ENCODE assay signal across 8 cellular contexts in the genomic region with DNA sequence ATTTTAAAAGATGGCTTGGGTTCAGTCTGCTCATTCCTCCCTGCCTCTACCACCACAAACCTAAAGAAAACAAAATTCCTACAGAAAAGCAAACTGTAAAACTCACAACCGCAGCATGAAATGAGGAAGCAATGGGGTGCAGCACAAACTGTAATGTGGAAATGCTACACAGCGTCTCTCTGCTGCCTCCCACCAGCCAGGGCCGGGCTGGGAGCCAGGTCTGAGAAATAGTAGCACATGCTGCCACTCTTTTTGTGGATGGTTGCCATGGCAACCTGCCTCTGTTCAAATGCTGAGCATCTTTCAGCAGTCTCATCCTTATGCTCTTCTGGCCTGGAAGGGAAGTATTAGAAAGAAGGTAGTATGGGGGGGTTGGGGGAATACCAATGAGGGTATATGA. TPM values are rescaled to one million over a fixed set of nuclear protein-coding genes. Genes with fewer than 3 reads are reported as not detected.
DNase-seq lines count a peak whose midpoint lies in the region; ATAC-seq and TF ChIP-seq lines count a peak whose summit lies in the region.

No MANE protein-coding gene starts in this region.

- no TSS peak for BruUV-seq in IMR-90 (replicated peaks; lab: Mats Ljungman, UMichigan)

- no peak overlapping the region for H3K4me2 ChIP-seq in IMR-90 (ENCODE audit: low read depth, low read length)

- peaks cover 0 to 2% of the 10 kb centered on the region in 2 donors for H3K9me3 Mint-ChIP-seq in activated T-cell treated with anti-CD3 and anti-CD28 coated beads, Interleukin-2, amount 50 U/mL, for 72 hours
- no peaks in the 10 kb centered on the region for H3K9me3 Mint-ChIP-seq in activated CD8-positive, alpha-beta T cell treated with anti-CD3 and anti-CD28 coated beads, Interleukin-2, amount 10 ng/mL, durations not matched to agents 7 days and 5 days (ENCODE audit: insufficient read depth)

- no peak overlapping the region for H3K9ac ChIP-seq in IMR-90 (ENCODE audit: low read depth, low read length)

- dilution Hi-C loops in IMR-90 (cut with HindIII; ENCODE audit: low sequenced_read_pairs, unreplicated experiment): no loop called here

- H3K9me1 ChIP-seq in IMR-90 (ENCODE audit: insufficient read depth, low read length): no peaks in the 10 kb centered on the region

- H2AK9ac ChIP-seq in IMR-90 (replicated peaks; ENCODE audit: low read depth, low read length, poor library complexity): no peak overlapping the region

- no peak overlapping the region for H3K4ac ChIP-seq in IMR-90 (ENCODE audit: low read depth, low read length)

- TF ChIP-seq CTCF in IMR-90 (conservative IDR thresholded peaks at IDR 0.05; ENCODE audit: low read depth, low read length) (no peak), heart right ventricle (IDR thresholded peaks at IDR 0.05) (no peak)

- no peaks in the 10 kb centered on the region for H3K36me3 ChIP-seq in IMR-90 (ENCODE audit: control insufficient read depth, insufficient read depth, low read length)
- H3K36me3 ChIP-seq in heart right ventricle: no peaks in the 10 kb centered on the region

- H3K27ac ChIP-seq in IMR-90 (ENCODE audit: insufficient read depth, low read length) (no peak overlapping the region), heart right ventricle (peak overlapping the region in 2 of 10 donors; percentile 1 to 78)

- H3K18ac ChIP-seq in IMR-90 (ENCODE audit: low read depth, low read length): no peak overlapping the region

- in situ Hi-C loops in IMR-90 (cut with MboI; ENCODE audit: low sequenced_read_pairs): no loop called here

- no peak overlapping the region for H2BK20ac ChIP-seq in IMR-90 (ENCODE audit: low read depth, low read length)

- H3K4me3 ChIP-seq in IMR-90 (ENCODE audit: insufficient read depth, low read depth, low read length) (no peak overlapping the region), heart right ventricle (no peak overlapping the region)

- no peak overlapping the region for H3K14ac ChIP-seq in IMR-90 (replicated peaks; ENCODE audit: low read depth, low read length)

- no peak for DNase-seq in activated T-cell treated with anti-CD3 and anti-CD28 coated beads, Interleukin-2, amount 50 U/mL, for 72 hours
- DNase-seq in activated T-cell treated with anti-CD3 and anti-CD28 coated beads, Interleukin-2, amount 50 U/mL, for 1 hour: no peak
- DNase-seq in IMR-90 (peak; percentile 80), heart right ventricle (peak; percentile 47 to 66), putamen (ENCODE audit: low spot score) (peak; percentile 87), NCI-H1930 (lab: John Stamatoyannopoulos, UW) (no peak), GM19240 (ENCODE audit: insufficient read length, low spot score) (no peak)
- peak; percentile 28 for DNase-seq in activated CD8-positive, alpha-beta T cell treated with anti-CD3 and anti-CD28 coated beads, Interleukin-2, amount 10 ng/mL, durations not matched to agents 7 days and 5 days

- TF ChIP-seq POLR2A in IMR-90 (IDR thresholded peaks at IDR 0.05; ENCODE audit: low read depth, low read length): no peak

- H3K9me3 ChIP-seq in IMR-90 (ENCODE audit: control insufficient read depth, insufficient read depth, low read length): no peaks in the 10 kb centered on the region
- no peaks in the 10 kb centered on the region for H3K9me3 ChIP-seq in heart right ventricle

- no peak overlapping the region for H2BK120ac ChIP-seq in IMR-90 (ENCODE audit: low read depth, low read length)

- H2AFZ ChIP-seq in IMR-90 (replicated peaks; ENCODE audit: low read length, poor library complexity): peak overlapping the region; percentile 23

- no peaks in the 10 kb centered on the region for H3K36me3 Mint-ChIP-seq in activated T-cell treated with anti-CD3 and anti-CD28 coated beads, Interleukin-2, amount 50 U/mL, for 72 hours (ENCODE audit: insufficient read depth in 2 of 2)
- no peaks in the 10 kb centered on the region for H3K36me3 Mint-ChIP-seq in activated CD8-positive, alpha-beta T cell treated with anti-CD3 and anti-CD28 coated beads, Interleukin-2, amount 10 ng/mL, durations not matched to agents 7 days and 5 days (ENCODE audit: low read depth)

- H2BK5ac ChIP-seq in IMR-90 (ENCODE audit: low read depth, low read length, poor library complexity, severe bottlenecking): no peak overlapping the region

- WGBS in IMR-90 (ENCODE audit: extremely low coverage in 2 of 2, insufficient read length in 1 of 2), 2 experiments: no CpG with 5 or more reads among the region's 3 CpGs
- 10 to 24% methylated on average over 3 of the region's 3 CpGs for WGBS in heart right ventricle, 2 donors

- H3K4me3 Mint-ChIP-seq in activated T-cell treated with anti-CD3 and anti-CD28 coated beads, Interleukin-2, amount 50 U/mL, for 72 hours: peak overlapping the region; percentile 13 to 42
- no peak overlapping the region for H3K4me3 Mint-ChIP-seq in activated CD8-positive, alpha-beta T cell treated with anti-CD3 and anti-CD28 coated beads, Interleukin-2, amount 10 ng/mL, durations not matched to agents 7 days and 5 days

- CTCF ChIA-PET in IMR-90 (lab: Yijun Ruan, JAX): no interaction called here
- CTCF ChIA-PET in activated CD8-positive, alpha-beta T cell treated with anti-CD3 and anti-CD28 coated beads, Interleukin-2, amount 10 ng/mL, durations not matched to agents 7 days and 5 days (lab: Charles Lee): interaction anchor here (0.7 kb wide), 1 partner anchor 13 kb away, joined by 3 read pairs; no protein-coding TSS in a partner anchor

- H3K79me1 ChIP-seq in IMR-90 (ENCODE audit: low read depth in 1 of 2, low read length in 2 of 2): no peaks in the 10 kb centered on the region

- no peak overlapping the region for H3K56ac ChIP-seq in IMR-90 (ENCODE audit: extremely low read depth, insufficient read depth, low read length)

- no peaks in the 10 kb centered on the region for H3K27me3 Mint-ChIP-seq in activated T-cell treated with anti-CD3 and anti-CD28 coated beads, Interleukin-2, amount 50 U/mL, for 72 hours (ENCODE audit: low read depth)
- peaks cover 2% of the 10 kb centered on the region for H3K27me3 Mint-ChIP-seq in activated CD8-positive, alpha-beta T cell treated with anti-CD3 and anti-CD28 coated beads, Interleukin-2, amount 10 ng/mL, durations not matched to agents 7 days and 5 days (ENCODE audit: low read depth)

- no peak overlapping the region for H4K5ac ChIP-seq in IMR-90 (ENCODE audit: low read depth, low read length)

- H4K8ac ChIP-seq in IMR-90 (ENCODE audit: low read depth in 2 of 2, low read length in 2 of 2): no peak overlapping the region

- intact Hi-C loops in IMR-90 (cut with micrococcal nuclease): no loop called here
- intact Hi-C loops in heart right ventricle (cut with DNase I): no loop called here

- peak; percentile 30; the same call in 1 of the 2 replicates for TF ChIP-seq RAD21 in IMR-90 (IDR thresholded peaks at IDR 0.05; ENCODE audit: low read length)

- H2AK5ac ChIP-seq in IMR-90 (ENCODE audit: low read depth, low read length): no peak overlapping the region

- no peak overlapping the region for H2BK15ac ChIP-seq in IMR-90 (ENCODE audit: low read depth, low read length)

- H3K23ac ChIP-seq in IMR-90 (ENCODE audit: low read depth, low read length): no peak overlapping the region

- H3K4me1 ChIP-seq in IMR-90 (ENCODE audit: control insufficient read depth, insufficient read depth, low read length): peaks cover 2% of the 10 kb centered on the region
- peaks cover 0 to 32% (median 0%) of the 10 kb centered on the region in 9 donors for H3K4me1 ChIP-seq in heart right ventricle

- no peak overlapping the region for H4K91ac ChIP-seq in IMR-90 (ENCODE audit: insufficient read depth, low read depth, low read length)

- H3K27ac Mint-ChIP-seq in activated T-cell treated with anti-CD3 and anti-CD28 coated beads, Interleukin-2, amount 50 U/mL, for 72 hours: peak overlapping the region; percentile 16
- no peak overlapping the region for H3K27ac Mint-ChIP-seq in activated CD8-positive, alpha-beta T cell treated with anti-CD3 and anti-CD28 coated beads, Interleukin-2, amount 10 ng/mL, durations not matched to agents 7 days and 5 days

- H3K27me3 ChIP-seq in IMR-90 (ENCODE audit: control insufficient read depth, insufficient read depth, low read length): no peaks in the 10 kb centered on the region
- H3K27me3 ChIP-seq in heart right ventricle: no peaks in the 10 kb centered on the region

- H4K20me1 ChIP-seq in IMR-90 (ENCODE audit: insufficient read depth, low read length): no peaks in the 10 kb centered on the region

- POLR2A ChIA-PET in IMR-90 (lab: Charles Lee; ENCODE audit: unreplicated experiment): interaction anchor here (0.6 kb wide), 1 partner anchor 228 kb away, joined by 3 read pairs; no protein-coding TSS in a partner anchor
- POLR2A ChIA-PET in activated CD8-positive, alpha-beta T cell treated with anti-CD3 and anti-CD28 coated beads, Interleukin-2, amount 10 ng/mL, durations not matched to agents 7 days and 5 days (lab: Charles Lee): no interaction called here

- ATAC-seq in activated T-cell treated with anti-CD3 and anti-CD28 coated beads, Interleukin-2, amount 50 U/mL, for 72 hours (replicated peaks in 1 of 2): no peak
- ATAC-seq in IMR-90 (ENCODE audit: low read depth) (peak; percentile 84), heart right ventricle (peak in 7 of 8 donors; percentile 33 to 74 (median 61))
- ATAC-seq in activated CD8-positive, alpha-beta T cell treated with anti-CD3 and anti-CD28 coated beads, Interleukin-2, amount 10 ng/mL, durations not matched to agents 7 days and 5 days: no peak

- H3K4me1 Mint-ChIP-seq in activated T-cell treated with anti-CD3 and anti-CD28 coated beads, Interleukin-2, amount 50 U/mL, for 72 hours (ENCODE audit: low read depth): peaks cover 16% of the 10 kb centered on the region
- H3K4me1 Mint-ChIP-seq in activated CD8-positive, alpha-beta T cell treated with anti-CD3 and anti-CD28 coated beads, Interleukin-2, amount 10 ng/mL, durations not matched to agents 7 days and 5 days (ENCODE audit: low read depth): peaks cover 9% of the 10 kb centered on the region

TF ChIP-seq in IMR-90, 13 proteins besides CTCF, POLR2A, EP300 and RAD21 (continues in another document):
- peak; percentile 48; the same call in 1 of the 2 replicates for TF ChIP-seq MXI1 (IDR thresholded peaks at IDR 0.05; ENCODE audit: borderline replicate concordance, low read depth, low read length)
- TF ChIP-seq RFX5 (IDR thresholded peaks at IDR 0.05; ENCODE audit: low read depth, low read length): no peak
- TF ChIP-seq MAFK (IDR thresholded peaks at IDR 0.05; ENCODE audit: low read depth, low read length): no peak
- no peak for TF ChIP-seq CHD1 (IDR thresholded peaks at IDR 0.05; ENCODE audit: low read depth, low read length)
- TF ChIP-seq RCOR1 (IDR thresholded peaks at IDR 0.05; ENCODE audit: insufficient replicate concordance, low read length): no peak

RNA-seq across cellular contexts. Expression of a gene that starts 55.4 kb away (rescaled TPM):
- total RNA-seq in activated T-cell treated with anti-CD3 and anti-CD28 coated beads, Interleukin-2, amount 50 U/mL, for 72 hours: 1 to 10 TPM; 1.2 to 7.2 TPM
- not detected in 2 replicates for total RNA-seq in IMR-90 (2012; rRNA removed)
- polyA plus RNA-seq in IMR-90 (2012; rRNA removed): not detected in 2 replicates
- not detected in 2 replicates for polyA plus RNA-seq in IMR-90 (2012; cell fraction: cytosol; rRNA removed)
- not detected in 2 replicates for polyA plus RNA-seq in IMR-90 (2012; cell fraction: nucleus; rRNA removed; ENCODE audit: low replicate concordance)
- 1 to 10 TPM; 2.9 to 3.3 TPM for total RNA-seq in activated CD8-positive, alpha-beta T cell treated with anti-CD3 and anti-CD28 coated beads, Interleukin-2, amount 10 ng/mL, durations not matched to agents 7 days and 5 days
- total RNA-seq in heart right ventricle: under 1 TPM in 7 of 10 donors, not detected in 3; 0.09 to 0.76 (median 0.19) TPM
- polyA plus RNA-seq in heart right ventricle: under 1 TPM; 0.01 to 0.07 TPM

Comparison
In these comparisons a context has a peak if more than half of its experiments do, and no peak if none do; other contexts are left out.
1. ATAC-seq: peak in IMR-90 (single experiment) and heart right ventricle (7 of 8); none in activated T-cell treated with anti-CD3 and anti-CD28 coated beads, Interleukin-2, amount 50 U/mL, for 72 hours (0 of 2) and activated CD8-positive, alpha-beta T cell treated with anti-CD3 and anti-CD28 coated beads, Interleukin-2, amount 10 ng/mL, durations not matched to agents 7 days and 5 days (single experiment).
2. DNase-seq: peak in IMR-90 (single experiment), activated CD8-positive, alpha-beta T cell treated with anti-CD3 and anti-CD28 coated beads, Interleukin-2, amount 10 ng/mL, durations not matched to agents 7 days and 5 days (single experiment), heart right ventricle (2 of 2) and putamen (single experiment); none in activated T-cell treated with anti-CD3 and anti-CD28 coated beads, Interleukin-2, amount 50 U/mL, for 72 hours (0 of 2), activated T-cell treated with anti-CD3 and anti-CD28 coated beads, Interleukin-2, amount 50 U/mL, for 1 hour (single experiment), NCI-H1930 (0 of 2) and GM19240 (single experiment).